ENCODE assay signal across 1 cellular context in genomic region chr2:64454316-64455030, GRCh38.
TF ChIP-seq lines count a peak whose summit lies in the region.

No MANE protein-coding gene starts in this region.

TF ChIP-seq in HepG2, 621 proteins besides CTCF, POLR2A, EP300 and RAD21 (continued from another document):
- TF ChIP-seq ONECUT2 (CRISPR knock-in tag; IDR thresholded peaks at IDR 0.05) = no peak
- TF ChIP-seq ZNF691 (CRISPR knock-in tag; IDR thresholded peaks at IDR 0.05; ENCODE audit: borderline replicate concordance, low read depth) = no peak; the same call in 1 of the 2 replicates
- TF ChIP-seq KLF9 (CRISPR knock-in tag; IDR thresholded peaks at IDR 0.05; ENCODE audit: low read depth) = no peak
- TF ChIP-seq, protein P1, sequence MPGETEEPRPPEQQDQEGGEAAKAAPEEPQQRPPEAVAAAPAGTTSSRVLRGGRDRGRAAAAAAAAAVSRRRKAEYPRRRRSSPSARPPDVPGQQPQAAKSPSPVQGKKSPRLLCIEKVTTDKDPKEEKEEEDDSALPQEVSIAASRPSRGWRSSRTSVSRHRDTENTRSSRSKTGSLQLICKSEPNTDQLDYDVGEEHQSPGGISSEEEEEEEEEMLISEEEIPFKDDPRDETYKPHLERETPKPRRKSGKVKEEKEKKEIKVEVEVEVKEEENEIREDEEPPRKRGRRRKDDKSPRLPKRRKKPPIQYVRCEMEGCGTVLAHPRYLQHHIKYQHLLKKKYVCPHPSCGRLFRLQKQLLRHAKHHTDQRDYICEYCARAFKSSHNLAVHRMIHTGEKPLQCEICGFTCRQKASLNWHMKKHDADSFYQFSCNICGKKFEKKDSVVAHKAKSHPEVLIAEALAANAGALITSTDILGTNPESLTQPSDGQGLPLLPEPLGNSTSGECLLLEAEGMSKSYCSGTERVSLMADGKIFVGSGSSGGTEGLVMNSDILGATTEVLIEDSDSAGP (CRISPR knock-in tag; IDR thresholded peaks at IDR 0.05; ENCODE audit: borderline replicate concordance) = peak; percentile 64; the same call in 1 of the 2 replicates
- TF ChIP-seq SSRP1 (CRISPR knock-in tag; IDR thresholded peaks at IDR 0.05) = no peak
- TF ChIP-seq, protein P2, sequence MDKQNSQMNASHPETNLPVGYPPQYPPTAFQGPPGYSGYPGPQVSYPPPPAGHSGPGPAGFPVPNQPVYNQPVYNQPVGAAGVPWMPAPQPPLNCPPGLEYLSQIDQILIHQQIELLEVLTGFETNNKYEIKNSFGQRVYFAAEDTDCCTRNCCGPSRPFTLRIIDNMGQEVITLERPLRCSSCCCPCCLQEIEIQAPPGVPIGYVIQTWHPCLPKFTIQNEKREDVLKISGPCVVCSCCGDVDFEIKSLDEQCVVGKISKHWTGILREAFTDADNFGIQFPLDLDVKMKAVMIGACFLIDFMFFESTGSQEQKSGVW (CRISPR knock-in tag; IDR thresholded peaks at IDR 0.05; ENCODE audit: borderline replicate concordance) = no peak
